Comparison of ENCODE assay signal across 9 cellular contexts in the genomic region with DNA sequence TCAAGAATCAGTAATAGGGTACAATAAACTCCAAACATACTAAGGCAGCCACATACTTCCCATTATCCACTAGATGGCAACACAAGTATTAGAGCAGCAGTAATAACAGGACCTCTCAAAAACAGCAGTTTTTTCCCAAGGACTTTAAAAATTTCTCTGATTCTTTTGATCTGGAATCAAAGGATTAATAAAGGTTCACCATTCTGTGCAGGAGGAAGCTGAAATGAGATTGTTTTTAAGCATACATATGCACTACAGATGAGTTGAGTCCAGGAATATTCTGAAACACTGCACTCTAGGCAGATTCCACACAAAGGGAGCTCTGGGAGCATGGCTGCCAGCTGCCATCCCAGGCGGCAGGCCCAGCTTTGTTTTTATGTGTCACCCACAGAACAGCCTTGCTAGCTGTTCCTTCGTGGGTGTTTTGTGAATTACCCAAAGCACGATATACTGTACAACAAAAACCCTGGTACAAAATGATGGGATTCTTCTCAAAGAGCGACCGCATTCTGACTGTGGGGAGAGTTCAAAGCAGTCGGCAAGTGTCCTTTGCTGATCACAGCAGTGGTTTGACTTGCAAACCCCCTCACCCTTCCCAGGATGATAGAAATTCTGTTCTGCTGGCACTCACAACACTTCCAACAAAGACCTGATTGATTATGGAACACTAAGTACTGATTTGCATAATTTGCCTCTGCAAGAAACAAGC.
A peak's percentile ranks its signal among the peaks of the same experiment; 100 is the strongest.
DNase-seq lines count a peak whose midpoint lies in the region; ATAC-seq, FAIRE-seq and TF ChIP-seq lines count a peak whose summit lies in the region.
"Had no signal": no experiment of that assay in that cellular context is flagged by ENCODE, and none has a peak within 500 bp of the region (broad histone marks: within the 10 kb centered on the region; RNA-seq: fewer than 3 reads in every experiment).

No MANE protein-coding gene starts in this region.

- H3K9me3 Mint-ChIP-seq in osteocyte (ENCODE audit: unreplicated experiment), result no peaks in the 10 kb centered on the region

- H3K27me3 Mint-ChIP-seq in osteocyte (ENCODE audit: unreplicated experiment), result no peaks in the 10 kb centered on the region

- TF ChIP-seq POLR2A in GM12891 (IDR thresholded peaks at IDR 0.05; ENCODE audit: low read depth, low read length), result no peak

- TF ChIP-seq CTCF in GM10248 (IDR thresholded peaks at IDR 0.05; ENCODE audit: control extremely low read depth, extremely low read depth, low read depth, missing control alignments) (peak; percentile 31), osteocyte (IDR thresholded peaks at IDR 0.05) (peak; percentile 62)

- peaks cover 12% of the 10 kb centered on the region for H3K4me1 Mint-ChIP-seq in osteocyte (ENCODE audit: unreplicated experiment)

- FAIRE-seq in GM12891 (lab: Jason Lieb, UNC), result no peak

- DNase-seq in GM10248 (ENCODE audit: extremely low spot score) (no peak), OCI-M1 (lab: John Stamatoyannopoulos, UW) (peak; percentile 3), fibroblast of gingiva (ENCODE audit: low read depth) (peak; percentile 30), osteocyte (ENCODE audit: extremely low spot score, unreplicated experiment) (no peak), GM12891 (ENCODE audit: insufficient read length, low spot score) (no peak), GOT3 (lab: John Stamatoyannopoulos, UW) (no peak), NCI-H2196 (lab: John Stamatoyannopoulos, UW; ENCODE audit: unreplicated experiment) (no peak)
- DNase-seq: SHP77 treated with DMSO at 0.1 percent for 48 hours had no signal

- ATAC-seq in GM21367 (IDR thresholded peaks at IDR 0.05; ENCODE audit: unreplicated experiment), result no peak

- H3K4me3 Mint-ChIP-seq in osteocyte (ENCODE audit: unreplicated experiment), result no peak overlapping the region

- POLR2A ChIA-PET in GM10248 (lab: Yijun Ruan, JAX), result no interaction called here

- CTCF ChIA-PET in GM10248 (lab: Yijun Ruan, JAX), result interaction anchor here (1.5 kb wide), 1 partner anchor 399 kb away, joined by 3 read pairs; no protein-coding TSS in a partner anchor

- H3K27ac Mint-ChIP-seq in osteocyte (ENCODE audit: unreplicated experiment), result peak overlapping the region; percentile 48

- H3K36me3 Mint-ChIP-seq in osteocyte (ENCODE audit: unreplicated experiment), result no peaks in the 10 kb centered on the region

TF ChIP-seq in GM12891, 5 proteins besides CTCF, POLR2A, EP300 and RAD21:
- TF ChIP-seq SPI1 (IDR thresholded peaks at IDR 0.05; ENCODE audit: low read depth, low read length) (no peak), POU2F2 (IDR thresholded peaks at IDR 0.05; ENCODE audit: low read depth, low read length) (no peak), TAF1 (IDR thresholded peaks at IDR 0.05; ENCODE audit: low read depth, low read length) (no peak), POLR2AphosphoS5 (IDR thresholded peaks at IDR 0.05; ENCODE audit: low read depth, low read length) (no peak), PAX5 (IDR thresholded peaks at IDR 0.05; ENCODE audit: insufficient read depth, low read length, severe bottlenecking) (no peak)

Comparison
In these comparisons a context has a peak if more than half of its experiments do, and no peak if none do; other contexts are left out.
1. DNase-seq: peak in OCI-M1 (single experiment) and fibroblast of gingiva (single experiment); none in GM10248 (single experiment), osteocyte (single experiment), GM12891 (single experiment), GOT3 (single experiment) and NCI-H2196 (single experiment).